In genomic region chr13:19283836-19284235, GRCh38 we compare ENCODE assay signal across 9 cellular contexts.
"Had no signal": no experiment of that assay in that cellular context is flagged by ENCODE, and none has a peak within 500 bp of the region (broad histone marks: within the 10 kb centered on the region; RNA-seq: fewer than 3 reads in every experiment).

No MANE protein-coding gene starts in this region.

- H3K4me1 ChIP-seq: HAP-1 had no signal

- H3K9me3 ChIP-seq: HAP-1 had no signal

- DNase-seq: GM23248, GOT3, H7, HFFc6, IMR-90 had no signal

- FAIRE-seq: HTR-8/SVneo, K562 had no signal

- H3K27ac ChIP-seq: GM23248 had no signal

- H3K4me3 ChIP-seq: GM23248, HAP-1, K562 had no signal

- H3K36me3 ChIP-seq: HAP-1 had no signal

- ATAC-seq: HCT116, K562 had no signal
